In genomic region chr19:15431396-15432017, GRCh38 we compare ENCODE assay signal across 1 cellular context.
TF ChIP-seq lines count a peak whose summit lies in the region.

No MANE protein-coding gene starts in this region.

TF ChIP-seq in HCT116, 20 proteins besides CTCF, POLR2A, EP300 and RAD21:
- TF ChIP-seq, protein P1, sequence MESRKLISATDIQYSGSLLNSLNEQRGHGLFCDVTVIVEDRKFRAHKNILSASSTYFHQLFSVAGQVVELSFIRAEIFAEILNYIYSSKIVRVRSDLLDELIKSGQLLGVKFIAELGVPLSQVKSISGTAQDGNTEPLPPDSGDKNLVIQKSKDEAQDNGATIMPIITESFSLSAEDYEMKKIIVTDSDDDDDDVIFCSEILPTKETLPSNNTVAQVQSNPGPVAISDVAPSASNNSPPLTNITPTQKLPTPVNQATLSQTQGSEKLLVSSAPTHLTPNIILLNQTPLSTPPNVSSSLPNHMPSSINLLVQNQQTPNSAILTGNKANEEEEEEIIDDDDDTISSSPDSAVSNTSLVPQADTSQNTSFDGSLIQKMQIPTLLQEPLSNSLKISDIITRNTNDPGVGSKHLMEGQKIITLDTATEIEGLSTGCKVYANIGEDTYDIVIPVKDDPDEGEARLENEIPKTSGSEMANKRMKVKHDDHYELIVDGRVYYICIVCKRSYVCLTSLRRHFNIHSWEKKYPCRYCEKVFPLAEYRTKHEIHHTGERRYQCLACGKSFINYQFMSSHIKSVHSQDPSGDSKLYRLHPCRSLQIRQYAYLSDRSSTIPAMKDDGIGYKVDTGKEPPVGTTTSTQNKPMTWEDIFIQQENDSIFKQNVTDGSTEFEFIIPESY (IDR thresholded peaks at IDR 0.05; ENCODE audit: extremely low read depth, insufficient replicate concordance, low read length): no peak
- TF ChIP-seq POLR2AphosphoS5 (IDR thresholded peaks at IDR 0.05; ENCODE audit: low read depth, low read length): no peak
- TF ChIP-seq ZFX (IDR thresholded peaks at IDR 0.05): no peak
- no peak for TF ChIP-seq SRF (IDR thresholded peaks at IDR 0.05; ENCODE audit: low read depth)
- TF ChIP-seq ATF3 (IDR thresholded peaks at IDR 0.05): no peak
- no peak for TF ChIP-seq FOSL1 (IDR thresholded peaks at IDR 0.05; ENCODE audit: low read depth)
- TF ChIP-seq EZH2 (IDR thresholded peaks at IDR 0.05): no peak
